10 cellular contexts compared by ENCODE assay signal in the genomic region with DNA sequence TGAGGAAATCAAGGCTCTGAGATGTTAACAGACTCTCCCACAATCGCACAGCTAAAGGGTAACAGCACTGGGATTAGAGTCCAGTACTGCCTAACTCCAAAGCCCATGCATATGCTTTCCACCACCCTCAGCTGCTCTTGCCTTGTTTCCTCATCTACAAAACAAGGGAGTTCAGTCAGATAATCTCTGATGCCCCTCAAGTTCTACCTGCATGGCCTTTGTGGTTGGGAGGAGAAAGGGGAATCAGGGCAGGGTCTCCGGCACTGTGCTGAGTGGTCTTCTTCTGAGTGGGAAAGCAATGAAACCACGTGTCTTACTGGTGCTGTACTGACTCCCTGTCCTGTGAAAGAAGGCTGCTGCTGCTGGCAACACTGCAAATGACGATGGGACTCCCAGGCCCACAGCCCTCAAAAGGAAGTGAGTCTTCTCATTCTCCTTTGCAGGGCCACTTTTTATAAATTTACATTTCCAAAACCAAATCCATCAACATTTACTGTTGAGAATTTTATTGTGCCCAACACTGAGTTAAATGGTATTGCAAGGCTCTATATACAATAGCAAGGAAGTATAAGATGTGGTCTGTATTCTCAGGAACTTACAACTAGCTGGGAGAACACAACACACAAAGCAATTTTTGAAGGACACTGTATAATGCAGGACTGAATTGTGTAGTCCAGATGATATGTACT. TPM values are rescaled to one million over a fixed set of nuclear protein-coding genes. Genes with fewer than 3 reads are reported as not detected.
A peak's percentile ranks its signal among the peaks of the same experiment; 100 is the strongest.
DNase-seq lines count a peak whose midpoint lies in the region; ATAC-seq and TF ChIP-seq lines count a peak whose summit lies in the region.
"Had no signal": no experiment of that assay in that cellular context is flagged by ENCODE, and none has a peak within 500 bp of the region (broad histone marks: within the 10 kb centered on the region; RNA-seq: fewer than 3 reads in every experiment).

No MANE protein-coding gene starts in this region.

- no peak for TF ChIP-seq POLR2A in prostate gland (IDR thresholded peaks at IDR 0.05)

- no peaks in the 10 kb centered on the region for H3K27me3 Mint-ChIP-seq in activated T-helper 2 cell treated with anti-CD3 and anti-CD28 coated beads, Interferon-gamma antibody, Interleukin-2, Interleukin-4, amounts not matched to agents 10 μg/mL and 5 μg/mL and 100 μg/mL, durations not matched to agents 14 hours and 24 hours and 36 hours (ENCODE audit: low read depth)

- H3K27ac Mint-ChIP-seq in activated T-helper 2 cell treated with anti-CD3 and anti-CD28 coated beads, Interferon-gamma antibody, Interleukin-2, Interleukin-4, amounts not matched to agents 10 μg/mL and 5 μg/mL and 100 μg/mL, durations not matched to agents 14 hours and 24 hours and 36 hours, result peak overlapping the region; percentile 86

- H3K4me3 ChIP-seq in prostate gland, result no peak overlapping the region
- H3K4me3 ChIP-seq: body of pancreas had no signal

- H3K4me3 Mint-ChIP-seq in activated T-helper 2 cell treated with anti-CD3 and anti-CD28 coated beads, Interferon-gamma antibody, Interleukin-2, Interleukin-4, amounts not matched to agents 10 μg/mL and 5 μg/mL and 100 μg/mL, durations not matched to agents 14 hours and 24 hours and 36 hours (ENCODE audit: low read depth), result no peak overlapping the region

- H3K9me3 ChIP-seq in prostate gland, result no peaks in the 10 kb centered on the region
- H3K9me3 ChIP-seq: body of pancreas had no signal

- H3K9me3 Mint-ChIP-seq in activated T-helper 2 cell treated with anti-CD3 and anti-CD28 coated beads, Interferon-gamma antibody, Interleukin-2, Interleukin-4, amounts not matched to agents 10 μg/mL and 5 μg/mL and 100 μg/mL, durations not matched to agents 14 hours and 24 hours and 36 hours, result no peaks in the 10 kb centered on the region

- H3K27me3 ChIP-seq in prostate gland (replicated peaks; ENCODE audit: insufficient read depth), result no peaks in the 10 kb centered on the region
- H3K27me3 ChIP-seq: body of pancreas had no signal

- no peak for TF ChIP-seq CTCF in prostate gland (IDR thresholded peaks at IDR 0.05)

- intact Hi-C loops in activated T-helper 2 cell treated with anti-CD3 and anti-CD28 coated beads, Interferon-gamma antibody, Interleukin-2, Interleukin-4, amounts not matched to agents 10 μg/mL and 5 μg/mL and 100 μg/mL, durations not matched to agents 14 hours and 24 hours and 36 hours (cut with micrococcal nuclease), result loop anchor here (2.0 to 5.0 kb wide), 3 partner anchors 70 to 126 kb away; no protein-coding TSS in a partner anchor
- intact Hi-C loops in prostate gland (cut with DNase I) (no loop called here), posterior vena cava (cut with DNase I) (no loop called here)

- H3K27ac ChIP-seq in prostate gland, result peak overlapping the region in 1 of 2 donors; percentile 53
- H3K27ac ChIP-seq: body of pancreas had no signal

- WGBS in prostate gland, result 83% methylated on average over 4 of the region's 4 CpGs

- DNase-seq in activated T-helper 2 cell treated with anti-CD3 and anti-CD28 coated beads, Interferon-gamma antibody, Interleukin-2, Interleukin-4, amounts not matched to agents 10 μg/mL and 5 μg/mL and 100 μg/mL, durations not matched to agents 14 hours and 24 hours and 36 hours (ENCODE audit: low spot score), result no peak
- no peak for DNase-seq in prostate gland (ENCODE audit: low spot score)
- no peak for DNase-seq in NCI-H2081 treated with DMSO at 0.1 percent for 48 hours (lab: John Stamatoyannopoulos, UW)
- no peak for DNase-seq in NCI-H524 treated with DMSO at 0.1 percent for 48 hours (lab: John Stamatoyannopoulos, UW)
- no peak for DNase-seq in posterior vena cava (ENCODE audit: low spot score)
- DNase-seq: body of pancreas, right cardiac atrium had no signal

- peaks cover 9% of the 10 kb centered on the region for H3K4me1 ChIP-seq in prostate gland (replicated peaks)

- peaks cover 61% of the 10 kb centered on the region for H3K4me1 Mint-ChIP-seq in activated T-helper 2 cell treated with anti-CD3 and anti-CD28 coated beads, Interferon-gamma antibody, Interleukin-2, Interleukin-4, amounts not matched to agents 10 μg/mL and 5 μg/mL and 100 μg/mL, durations not matched to agents 14 hours and 24 hours and 36 hours (ENCODE audit: low read depth)

- no peaks in the 10 kb centered on the region for H3K36me3 ChIP-seq in prostate gland

- ATAC-seq in GM18502 (IDR thresholded peaks at IDR 0.05; ENCODE audit: poor library complexity, unreplicated experiment), result peak; percentile 45
- peak; percentile 22 for ATAC-seq in GM19463 (IDR thresholded peaks at IDR 0.05; ENCODE audit: unreplicated experiment)
- ATAC-seq in HG03097 (IDR thresholded peaks at IDR 0.05; ENCODE audit: low FRiP score, unreplicated experiment), result peak; percentile 28
- ATAC-seq: body of pancreas, right cardiac atrium had no signal

- H3K36me3 Mint-ChIP-seq in activated T-helper 2 cell treated with anti-CD3 and anti-CD28 coated beads, Interferon-gamma antibody, Interleukin-2, Interleukin-4, amounts not matched to agents 10 μg/mL and 5 μg/mL and 100 μg/mL, durations not matched to agents 14 hours and 24 hours and 36 hours (ENCODE audit: low read depth), result no peaks in the 10 kb centered on the region

RNA-seq across cellular contexts. Expression of a gene that starts 19.7 kb away (rescaled TPM):
- total RNA-seq in activated T-helper 2 cell treated with anti-CD3 and anti-CD28 coated beads, Interferon-gamma antibody, Interleukin-2, Interleukin-4, amounts not matched to agents 10 μg/mL and 5 μg/mL and 100 μg/mL, durations not matched to agents 14 hours and 24 hours and 36 hours, result 64.7 and 66.5 TPM in 2 replicates
- total RNA-seq in prostate gland (10 to 100 TPM; 60.8 to 87.0 TPM), posterior vena cava (10 to 100 TPM; 14.8 to 19.5 TPM)

RNA-seq across cellular contexts. Expression of a gene that starts 29.3 kb away (rescaled TPM):
- 22.3 and 23.3 TPM in 2 replicates for total RNA-seq in activated T-helper 2 cell treated with anti-CD3 and anti-CD28 coated beads, Interferon-gamma antibody, Interleukin-2, Interleukin-4, amounts not matched to agents 10 μg/mL and 5 μg/mL and 100 μg/mL, durations not matched to agents 14 hours and 24 hours and 36 hours
- total RNA-seq in prostate gland (10 to 100 TPM; 48.1 to 59.8 TPM), posterior vena cava (10 to 100 TPM; 30.3 to 30.6 TPM)
